ENCODE assay signal across 12 cellular contexts in the genomic region with DNA sequence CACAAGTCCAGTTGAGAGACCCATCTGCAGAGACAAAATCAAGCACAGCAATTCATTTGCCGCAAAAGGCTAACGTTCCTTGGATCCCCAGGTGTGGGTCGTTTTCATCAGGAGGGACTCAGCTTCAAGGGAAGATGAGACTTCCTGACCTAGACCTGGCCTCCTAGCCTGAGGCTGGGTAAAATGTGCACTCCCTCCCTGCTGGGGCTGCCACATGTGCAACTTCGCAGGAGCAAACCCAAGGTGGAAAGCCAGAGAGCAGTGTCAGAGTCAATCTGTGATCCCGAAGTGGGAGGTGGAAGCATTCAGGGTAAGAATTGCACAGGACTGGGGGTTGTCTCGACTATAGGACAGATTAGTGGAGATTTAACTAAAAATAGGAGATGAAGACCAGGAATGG.
A peak's percentile ranks its signal among the peaks of the same experiment; 100 is the strongest.
DNase-seq lines count a peak whose midpoint lies in the region; ATAC-seq, FAIRE-seq and TF ChIP-seq lines count a peak whose summit lies in the region.
"Had no signal": no experiment of that assay in that cellular context is flagged by ENCODE, and none has a peak within 500 bp of the region (broad histone marks: within the 10 kb centered on the region; RNA-seq: fewer than 3 reads in every experiment).

No MANE protein-coding gene starts in this region.

- H4K20me1 ChIP-seq in HepG2 (ENCODE audit: insufficient read depth, low read length) = no peaks in the 10 kb centered on the region

- ATAC-seq in HepG2 (no peak), right lobe of liver (no peak)

- 29% methylated on average over 6 of the region's 6 CpGs for WGBS in HepG2 (ENCODE audit: low lambda C conversion rate)
- 67% methylated on average over 3 of the region's 6 CpGs for WGBS in right lobe of liver (ENCODE audit: insufficient coverage, low coverage, low lambda C conversion rate, missing lambda C conversion rate)

- H3K27ac ChIP-seq in HepG2 (ENCODE audit: extremely low read length, insufficient read depth, low read length) = no peak overlapping the region
- no peak overlapping the region for H3K27ac ChIP-seq in right lobe of liver
- peak overlapping the region; percentile 97; the same call in 1 of the 2 replicates for H3K27ac ChIP-seq in VCaP
- H3K27ac ChIP-seq: 22Rv1, RWPE1 had no signal

- no peak for TF ChIP-seq CTCF in HepG2 (CRISPR knock-in tag; IDR thresholded peaks at IDR 0.05)
- TF ChIP-seq CTCF in right lobe of liver (IDR thresholded peaks at IDR 0.05) = no peak
- no peak for TF ChIP-seq CTCF in VCaP (conservative IDR thresholded peaks at IDR 0.05)

- no peak for TF ChIP-seq EP300 in HepG2 (IDR thresholded peaks at IDR 0.05; ENCODE audit: low read depth in 2 of 2, low read length in 2 of 2)
- no peak for TF ChIP-seq EP300 in HepG2 (CRISPR knock-in tag; IDR thresholded peaks at IDR 0.05; ENCODE audit: borderline replicate concordance)

- POLR2A ChIA-PET in HepG2 (lab: Yijun Ruan, JAX) = interaction anchor here (1.0 to 1.5 kb wide), 3 partner anchors 71 to 164 kb away, joined by 3 to 7 read pairs (median 5); a partner anchor contains a TSS

- no peaks in the 10 kb centered on the region for H3K79me2 ChIP-seq in HepG2 (ENCODE audit: insufficient read depth, low read length)

- CTCF ChIA-PET in HepG2 (lab: Yijun Ruan, JAX; ENCODE audit: low intra/inter-chr PET ratio, low total read pairs) = interaction anchor here (1.1 to 3.3 kb wide), 4 partner anchors 10 to 196 kb away, joined by 3 to 60 read pairs (median 5); no protein-coding TSS in a partner anchor

- TF ChIP-seq POLR2A in HepG2 (IDR thresholded peaks at IDR 0.05; ENCODE audit: insufficient read depth in 1 of 2, low read depth in 2 of 2, low read length in 2 of 2) (no peak), right lobe of liver (IDR thresholded peaks at IDR 0.05) (no peak)

- H3K9ac ChIP-seq in HepG2 (ENCODE audit: insufficient read depth, low read depth, low read length) = no peak overlapping the region; the same call in 1 of the 2 replicates

- DNase-seq in HepG2 (ENCODE audit: low spot score) (no peak), right lobe of liver (no peak), mesenteric fat pad (ENCODE audit: low spot score) (peak; percentile 35), superior temporal gyrus (ENCODE audit: extremely low spot score) (peak; percentile 5), activated gamma-delta T cell treated with Interleukin-2 at 50 U/mL for 16 hours (no peak), D341Med (ENCODE audit: low spot score) (no peak), NCI-H1694 (lab: John Stamatoyannopoulos, UW) (no peak)

- in situ Hi-C loops in HepG2 (cut with HindIII; ENCODE audit: extremely low pct_ligation_motif_present, low pct_unique_long_range_greater_than_20kb) = loop anchor here (10.0 kb wide), 1 partner anchor 339 kb away; no protein-coding TSS in a partner anchor

- H3K9me3 ChIP-seq in HepG2 (ENCODE audit: low read length) (no peaks in the 10 kb centered on the region), right lobe of liver (no peaks in the 10 kb centered on the region)

- H3K36me3 ChIP-seq in HepG2 (replicated peaks in 1 of 2; ENCODE audit: control insufficient read depth in 1 of 2, insufficient read depth in 2 of 2, low read length in 2 of 2) (no peaks in the 10 kb centered on the region), right lobe of liver (no peaks in the 10 kb centered on the region)

- H2AFZ ChIP-seq in HepG2 (ENCODE audit: low read length) = peak overlapping the region; percentile 99

- peak overlapping the region; percentile 60 for H3K4me2 ChIP-seq in HepG2 (ENCODE audit: low read depth, low read length)

- H3K4me1 ChIP-seq in HepG2 (ENCODE audit: insufficient read depth, low read length) (peaks cover 16% of the 10 kb centered on the region), right lobe of liver (peaks cover 0 to 13% (median 0%) of the 10 kb centered on the region in 4 donors)

- no peak for TF ChIP-seq RAD21 in HepG2 (CRISPR knock-in tag; IDR thresholded peaks at IDR 0.05)

- FAIRE-seq in HepG2 (lab: Jason Lieb, UNC) = no peak
- FAIRE-seq: G401.6 had no signal

- H3K27me3 ChIP-seq in HepG2 (ENCODE audit: control insufficient read depth in 1 of 2, insufficient read depth in 2 of 2, low read length in 2 of 2) = peaks cover 0 to 22% of the 10 kb centered on the region in 2 experiments; a peak in 3 of 5 replicates
- no peaks in the 10 kb centered on the region for H3K27me3 ChIP-seq in right lobe of liver

- H3K4me3 ChIP-seq in HepG2 (replicated peaks in 1 of 3; ENCODE audit: insufficient read depth in 1 of 3, low read depth in 2 of 3, low read length in 3 of 3) = no peak overlapping the region
- H3K4me3 ChIP-seq in right lobe of liver = no peak overlapping the region
- H3K4me3 ChIP-seq: K562 had no signal

- intact Hi-C loops in HepG2 (cut with micrococcal nuclease; ENCODE audit: unreplicated experiment) (loop anchor here (1.0 to 10.0 kb wide), 2 partner anchors 123 to 179 kb away; no protein-coding TSS in a partner anchor), right lobe of liver (cut with DNase I) (loop anchor here (5.0 kb wide), 1 partner anchor 122 kb away; no protein-coding TSS in a partner anchor)

- no TSS peak for BruUV-seq in HepG2 (replicated peaks; lab: Mats Ljungman, UMichigan)

TF ChIP-seq in HepG2, 621 proteins besides CTCF, POLR2A, EP300 and RAD21:
- TF ChIP-seq ZNF724P (CRISPR knock-in tag; IDR thresholded peaks at IDR 0.05; ENCODE audit: borderline replicate concordance) (0 out of 2 replicates have a peak, but pooled peaks have one; percentile 6), ZNF232 (CRISPR knock-in tag; IDR thresholded peaks at IDR 0.05; ENCODE audit: borderline replicate concordance) (no peak)

Comparison
In these comparisons a context has a peak if more than half of its experiments do, and no peak if none do; other contexts are left out.
1. DNase-seq: peak in mesenteric fat pad (single experiment) and superior temporal gyrus (single experiment); none in HepG2 (single experiment), right lobe of liver (0 of 3), activated gamma-delta T cell treated with Interleukin-2 at 50 U/mL for 16 hours (single experiment), D341Med (single experiment) and NCI-H1694 (single experiment).